ENCODE assay signal across 8 cellular contexts in genomic region chr18:76801567-76802505, GRCh38. TPM values are rescaled to one million over a fixed set of nuclear protein-coding genes. Genes with fewer than 3 reads are reported as not detected.
A peak's percentile ranks its signal among the peaks of the same experiment; 100 is the strongest.
DNase-seq lines count a peak whose midpoint lies in the region; ATAC-seq lines count a peak whose summit lies in the region.

No MANE protein-coding gene starts in this region.

- H3K27ac Mint-ChIP-seq in activated CD8-positive, alpha-beta T cell treated with anti-CD3 and anti-CD28 coated beads, Interleukin-2, amount 10 ng/mL, durations not matched to agents 7 days and 5 days: no peak overlapping the region

- no peaks in the 10 kb centered on the region for H3K9me3 Mint-ChIP-seq in activated CD8-positive, alpha-beta T cell treated with anti-CD3 and anti-CD28 coated beads, Interleukin-2, amount 10 ng/mL, durations not matched to agents 7 days and 5 days (ENCODE audit: insufficient read depth)

- no peak overlapping the region for H3K27ac ChIP-seq in substantia nigra (ENCODE audit: low read depth, low read length, poor library complexity, severe bottlenecking)

- peak overlapping the region; percentile 28 for H3K4me3 Mint-ChIP-seq in activated CD8-positive, alpha-beta T cell treated with anti-CD3 and anti-CD28 coated beads, Interleukin-2, amount 10 ng/mL, durations not matched to agents 7 days and 5 days

- peaks cover 14% of the 10 kb centered on the region for H3K4me1 Mint-ChIP-seq in activated CD8-positive, alpha-beta T cell treated with anti-CD3 and anti-CD28 coated beads, Interleukin-2, amount 10 ng/mL, durations not matched to agents 7 days and 5 days (ENCODE audit: low read depth)

- ATAC-seq in GM19023 (IDR thresholded peaks at IDR 0.05; ENCODE audit: unreplicated experiment) (peak; percentile 99), HG03097 (IDR thresholded peaks at IDR 0.05; ENCODE audit: low FRiP score, unreplicated experiment) (peak; percentile 96)
- peak; percentile 94 for ATAC-seq in activated CD8-positive, alpha-beta T cell treated with anti-CD3 and anti-CD28 coated beads, Interleukin-2, amount 10 ng/mL, durations not matched to agents 7 days and 5 days

- H3K27me3 Mint-ChIP-seq in activated CD8-positive, alpha-beta T cell treated with anti-CD3 and anti-CD28 coated beads, Interleukin-2, amount 10 ng/mL, durations not matched to agents 7 days and 5 days (ENCODE audit: low read depth): peaks cover 8% of the 10 kb centered on the region

- H3K36me3 Mint-ChIP-seq in activated CD8-positive, alpha-beta T cell treated with anti-CD3 and anti-CD28 coated beads, Interleukin-2, amount 10 ng/mL, durations not matched to agents 7 days and 5 days (ENCODE audit: low read depth): no peaks in the 10 kb centered on the region

- CTCF ChIA-PET in activated CD8-positive, alpha-beta T cell treated with anti-CD3 and anti-CD28 coated beads, Interleukin-2, amount 10 ng/mL, durations not matched to agents 7 days and 5 days (lab: Charles Lee): interaction anchor here (0.6 to 4.5 kb wide), 23 partner anchors 11 to 849 kb away, joined by 3 to 64 read pairs (median 8); no protein-coding TSS in a partner anchor

- POLR2A ChIA-PET in activated CD8-positive, alpha-beta T cell treated with anti-CD3 and anti-CD28 coated beads, Interleukin-2, amount 10 ng/mL, durations not matched to agents 7 days and 5 days (lab: Charles Lee): interaction anchor here (0.6 to 0.9 kb wide), 2 partner anchors 14 to 16 kb away, joined by 3 read pairs; no protein-coding TSS in a partner anchor

- peak; percentile 66 for DNase-seq in CD1c-positive myeloid dendritic cell (ENCODE audit: extremely low spot score)
- DNase-seq in NCI-H446 treated with DMSO at 0.1 percent for 48 hours (lab: John Stamatoyannopoulos, UW): peak; percentile 3
- peak; percentile 56 for DNase-seq in activated CD8-positive, alpha-beta T cell treated with anti-CD3 and anti-CD28 coated beads, Interleukin-2, amount 10 ng/mL, durations not matched to agents 7 days and 5 days
- DNase-seq in epidermal melanocyte (ENCODE audit: insufficient read length, low spot score): peak; percentile 63
- peak; percentile 63 for DNase-seq in midbrain (lab: John Stamatoyannopoulos, UW)
- DNase-seq in substantia nigra (lab: John Stamatoyannopoulos, UW): peak in 29 of 49 donors; percentile 5 to 55 (median 25)

RNA-seq across cellular contexts. Expression of gene ZNF236, which starts 20.5 kb away (rescaled TPM):
- total RNA-seq in activated CD8-positive, alpha-beta T cell treated with anti-CD3 and anti-CD28 coated beads, Interleukin-2, amount 10 ng/mL, durations not matched to agents 7 days and 5 days: 10 to 100 TPM; 18.2 to 24.3 TPM

Comparison
In these comparisons a context has a peak if more than half of its experiments do, and no peak if none do; other contexts are left out.
1. DNase-seq: peak in every context shown above with its lines; median percentile 66 in CD1c-positive myeloid dendritic cell; 63 in epidermal melanocyte; 63 in midbrain; 56 in activated CD8-positive, alpha-beta T cell treated with anti-CD3 and anti-CD28 coated beads, Interleukin-2, amount 10 ng/mL, durations not matched to agents 7 days and 5 days; 25 in substantia nigra; 3 in NCI-H446 treated with DMSO at 0.1 percent for 48 hours.